Comparison of ENCODE assay signal across 1 cellular context in the genomic region with DNA sequence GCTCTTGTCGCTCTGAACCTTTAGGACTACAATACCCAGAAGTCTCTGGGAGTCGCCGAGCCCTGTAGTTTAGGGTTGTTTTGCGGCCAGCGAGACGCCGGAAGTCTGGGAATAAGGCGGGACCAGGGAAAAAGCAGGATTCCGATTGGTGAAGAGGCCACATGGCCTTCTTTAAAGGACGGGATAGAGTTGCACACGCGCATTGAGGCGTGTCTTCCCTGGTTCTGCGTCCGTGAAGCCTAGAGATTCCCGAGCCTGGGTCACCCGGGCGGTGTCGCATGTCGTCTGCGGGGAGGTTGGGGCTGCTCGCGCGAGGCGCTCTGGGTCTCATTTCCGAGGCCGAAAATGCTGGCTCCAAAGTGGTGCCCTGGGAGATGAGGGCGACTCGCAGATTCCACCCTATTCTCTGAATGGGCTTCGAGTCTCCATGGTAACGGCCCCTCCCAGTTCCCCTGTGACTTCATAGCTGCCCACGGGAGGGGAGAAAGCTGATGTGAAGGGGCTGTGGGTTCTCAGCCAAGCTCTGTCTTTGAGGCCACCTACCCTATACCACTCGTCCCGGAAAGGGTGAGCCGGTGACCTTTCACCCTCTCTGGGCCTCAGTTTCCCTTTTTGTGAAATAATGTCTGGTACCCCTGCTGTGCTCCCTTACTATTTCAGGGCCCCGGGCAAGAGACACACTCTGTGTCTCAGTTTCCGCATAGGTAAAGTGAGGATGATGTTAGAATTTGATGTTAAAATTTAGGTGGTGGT.
TF ChIP-seq lines count a peak whose summit lies in the region.

No MANE protein-coding gene starts in this region.

TF ChIP-seq in SK-N-SH, 30 proteins besides CTCF, POLR2A, EP300 and RAD21 (continued from another document):
- 0 out of 2 replicates have a peak, but pooled peaks have one; percentile 5 for TF ChIP-seq MAX (IDR thresholded peaks at IDR 0.05; ENCODE audit: low read depth)
- TF ChIP-seq GABPA (IDR thresholded peaks at IDR 0.05; ENCODE audit: low read depth): peak; percentile 78
- no peak for TF ChIP-seq FOXM1 (IDR thresholded peaks at IDR 0.05; ENCODE audit: low read depth)
- TF ChIP-seq, protein P1, sequence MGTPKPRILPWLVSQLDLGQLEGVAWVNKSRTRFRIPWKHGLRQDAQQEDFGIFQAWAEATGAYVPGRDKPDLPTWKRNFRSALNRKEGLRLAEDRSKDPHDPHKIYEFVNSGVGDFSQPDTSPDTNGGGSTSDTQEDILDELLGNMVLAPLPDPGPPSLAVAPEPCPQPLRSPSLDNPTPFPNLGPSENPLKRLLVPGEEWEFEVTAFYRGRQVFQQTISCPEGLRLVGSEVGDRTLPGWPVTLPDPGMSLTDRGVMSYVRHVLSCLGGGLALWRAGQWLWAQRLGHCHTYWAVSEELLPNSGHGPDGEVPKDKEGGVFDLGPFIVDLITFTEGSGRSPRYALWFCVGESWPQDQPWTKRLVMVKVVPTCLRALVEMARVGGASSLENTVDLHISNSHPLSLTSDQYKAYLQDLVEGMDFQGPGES (IDR thresholded peaks at IDR 0.05; ENCODE audit: low read depth, low read length): no peak
- TF ChIP-seq ELF1 (IDR thresholded peaks at IDR 0.05): no peak
- TF ChIP-seq USF2 (IDR thresholded peaks at IDR 0.05; ENCODE audit: borderline replicate concordance, low read depth, low read length): peak; percentile 62
- no peak for TF ChIP-seq TCF12 (IDR thresholded peaks at IDR 0.05)
- TF ChIP-seq, protein P2, sequence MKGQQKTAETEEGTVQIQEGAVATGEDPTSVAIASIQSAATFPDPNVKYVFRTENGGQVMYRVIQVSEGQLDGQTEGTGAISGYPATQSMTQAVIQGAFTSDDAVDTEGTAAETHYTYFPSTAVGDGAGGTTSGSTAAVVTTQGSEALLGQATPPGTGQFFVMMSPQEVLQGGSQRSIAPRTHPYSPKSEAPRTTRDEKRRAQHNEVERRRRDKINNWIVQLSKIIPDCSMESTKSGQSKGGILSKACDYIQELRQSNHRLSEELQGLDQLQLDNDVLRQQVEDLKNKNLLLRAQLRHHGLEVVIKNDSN (IDR thresholded peaks at IDR 0.05; ENCODE audit: borderline replicate concordance, low read depth): peak; percentile 85
- no peak for TF ChIP-seq NFIC (IDR thresholded peaks at IDR 0.05; ENCODE audit: borderline replicate concordance)
TF ChIP-seq in SK-N-SH: peak in this region for 9.
